In the genomic region with DNA sequence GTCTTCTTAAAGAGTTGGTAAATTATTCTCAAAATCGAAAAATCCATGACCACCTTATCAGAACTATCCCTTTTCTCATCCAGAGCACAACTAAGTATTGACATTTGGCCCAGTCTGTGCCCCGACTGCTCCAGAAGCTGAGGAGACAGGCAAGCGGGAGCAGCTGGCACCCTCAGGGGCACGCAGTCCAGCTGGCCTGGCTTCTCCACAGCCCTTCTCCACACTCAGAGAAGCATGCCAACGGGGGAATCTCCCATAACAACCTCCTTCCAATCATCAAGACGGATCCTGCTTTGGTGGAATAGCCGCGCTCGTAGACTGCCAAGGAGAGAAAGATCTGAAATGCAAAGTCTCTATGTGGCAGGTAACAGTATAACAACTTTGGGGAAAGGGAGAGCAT, we compare ENCODE assay signal across 20 cellular contexts.
A peak's percentile ranks its signal among the peaks of the same experiment; 100 is the strongest.
DNase-seq lines count a peak whose midpoint lies in the region; ATAC-seq, FAIRE-seq and TF ChIP-seq lines count a peak whose summit lies in the region.
"Had no signal": no experiment of that assay in that cellular context is flagged by ENCODE, and none has a peak within 500 bp of the region (broad histone marks: within the 10 kb centered on the region; RNA-seq: fewer than 3 reads in every experiment).

No MANE protein-coding gene starts in this region.

- in situ Hi-C loops in G401 (cut with HindIII; ENCODE audit: low sequenced_read_pairs), result no loop called here

- no peak overlapping the region for H3K4me2 ChIP-seq in astrocyte (ENCODE audit: low read length)
- H3K4me2 ChIP-seq: BLaER1 treated with 17β-estradiol and CSF1 and Interleukin-3, amounts not matched to agents 10 nM and 100 nM had no signal

- H3K4me1 Mint-ChIP-seq in T-helper 1 cell treated with Interleukin-12 subunit alpha and Interleukin-12 subunit beta and Interleukin-4 antibody, amounts not matched to agents 30 μg/mL and 1 μg/mL, for 36 hours (ENCODE audit: low read depth), result peaks cover 39% of the 10 kb centered on the region
- H3K4me1 Mint-ChIP-seq in astrocyte (ENCODE audit: low read depth, unreplicated experiment) (peaks cover 57% of the 10 kb centered on the region), nephron (peaks cover 56% of the 10 kb centered on the region)

- TF ChIP-seq CTCF in astrocyte (IDR thresholded peaks at IDR 0.05; ENCODE audit: insufficient read depth, low read depth, low read length) (no peak), nephron (IDR thresholded peaks at IDR 0.05; ENCODE audit: unreplicated experiment in 3 of 3) (no peak)

- no peaks in the 10 kb centered on the region for H3K9me3 Mint-ChIP-seq in T-helper 1 cell treated with Interleukin-12 subunit alpha and Interleukin-12 subunit beta and Interleukin-4 antibody, amounts not matched to agents 30 μg/mL and 1 μg/mL, for 36 hours
- H3K9me3 Mint-ChIP-seq in astrocyte (ENCODE audit: unreplicated experiment) (no peaks in the 10 kb centered on the region), nephron (no peaks in the 10 kb centered on the region)

- FAIRE-seq in astrocyte (lab: Jason Lieb, UNC) (no peak), H54 (lab: Jason Lieb, UNC) (no peak)

- H3K36me3 Mint-ChIP-seq in T-helper 1 cell treated with Interleukin-12 subunit alpha and Interleukin-12 subunit beta and Interleukin-4 antibody, amounts not matched to agents 30 μg/mL and 1 μg/mL, for 36 hours (ENCODE audit: low read depth), result peaks cover 4% of the 10 kb centered on the region
- peaks cover 46% of the 10 kb centered on the region for H3K36me3 Mint-ChIP-seq in astrocyte (ENCODE audit: low read depth, unreplicated experiment)
- H3K36me3 Mint-ChIP-seq in nephron (ENCODE audit: low read depth), result peaks cover 67% of the 10 kb centered on the region

- H2AFZ ChIP-seq in astrocyte (ENCODE audit: low read depth, low read length), result no peak overlapping the region

- H3K27ac ChIP-seq in astrocyte (ENCODE audit: low read depth, low read length), result peak overlapping the region; percentile 96
- H3K27ac ChIP-seq: ascending aorta; BLaER1 treated with 17β-estradiol and CSF1 and Interleukin-3, amounts not matched to agents 10 nM and 100 nM; colonic mucosa; tibial artery had no signal

- H3K9ac ChIP-seq in astrocyte (ENCODE audit: low read length), result no peak overlapping the region
- H3K9ac ChIP-seq: BLaER1 treated with 17β-estradiol and CSF1 and Interleukin-3, amounts not matched to agents 10 nM and 100 nM had no signal

- H3K4me3 Mint-ChIP-seq in T-helper 1 cell treated with Interleukin-12 subunit alpha and Interleukin-12 subunit beta and Interleukin-4 antibody, amounts not matched to agents 30 μg/mL and 1 μg/mL, for 36 hours, result no peak overlapping the region
- H3K4me3 Mint-ChIP-seq in astrocyte (ENCODE audit: unreplicated experiment) (no peak overlapping the region), nephron (no peak overlapping the region)

- H3K79me2 ChIP-seq in astrocyte (ENCODE audit: insufficient read depth, low read length), result peaks cover 92% of the 10 kb centered on the region

- DNase-seq in T-helper 1 cell (no peak), G401 (ENCODE audit: low spot score) (peak; percentile 74), astrocyte (ENCODE audit: low read depth) (no peak), H54 (ENCODE audit: insufficient read length, low spot score) (no peak)
- DNase-seq in stimulated activated naive CD4-positive, alpha-beta T cell (lab: John Stamatoyannopoulos, UW), result no peak
- DNase-seq: 8988T, colonic mucosa, DMS79, foreskin melanocyte, NCI-H2081, NCI-H510A, SHP77, tibial artery had no signal

- peak overlapping the region; percentile 49 for H3K27ac Mint-ChIP-seq in T-helper 1 cell treated with Interleukin-12 subunit alpha and Interleukin-12 subunit beta and Interleukin-4 antibody, amounts not matched to agents 30 μg/mL and 1 μg/mL, for 36 hours
- peak overlapping the region; percentile 5 for H3K27ac Mint-ChIP-seq in astrocyte (ENCODE audit: unreplicated experiment)
- H3K27ac Mint-ChIP-seq in nephron, result peak overlapping the region in 2 of 3 experiments; percentile 9 to 96

- TF ChIP-seq POLR2A in H54 (IDR thresholded peaks at IDR 0.05; ENCODE audit: low read depth, low read length), result no peak

- H3K36me3 ChIP-seq in astrocyte (ENCODE audit: insufficient read depth, low read length), result peaks cover 56% of the 10 kb centered on the region
- H3K36me3 ChIP-seq: colonic mucosa had no signal

- no peak overlapping the region for H3K4me3 ChIP-seq in astrocyte (ENCODE audit: insufficient read depth, low read depth, low read length)
- H3K4me3 ChIP-seq: ascending aorta; BLaER1 treated with 17β-estradiol and CSF1 and Interleukin-3, amounts not matched to agents 10 nM and 100 nM; colonic mucosa; mucosa of descending colon; skin epidermis; tibial artery had no signal

- H3K27me3 Mint-ChIP-seq in T-helper 1 cell treated with Interleukin-12 subunit alpha and Interleukin-12 subunit beta and Interleukin-4 antibody, amounts not matched to agents 30 μg/mL and 1 μg/mL, for 36 hours (ENCODE audit: low read depth), result peaks cover 5% of the 10 kb centered on the region
- no peaks in the 10 kb centered on the region for H3K27me3 Mint-ChIP-seq in astrocyte (ENCODE audit: low read depth, unreplicated experiment)
- H3K27me3 Mint-ChIP-seq in nephron (ENCODE audit: low read depth), result no peaks in the 10 kb centered on the region

- ATAC-seq in GM18861 (IDR thresholded peaks at IDR 0.05; ENCODE audit: unreplicated experiment), result no peak

- H3K9me3 ChIP-seq in astrocyte (ENCODE audit: insufficient read depth, low read depth, low read length), result no peaks in the 10 kb centered on the region
- H3K9me3 ChIP-seq: ascending aorta; BLaER1 treated with 17β-estradiol and CSF1 and Interleukin-3, amounts not matched to agents 10 nM and 100 nM; colonic mucosa; mucosa of descending colon; tibial artery had no signal

- peaks cover 61% of the 10 kb centered on the region for H3K4me1 ChIP-seq in astrocyte (ENCODE audit: insufficient read depth, low read length)
- H3K4me1 ChIP-seq: colonic mucosa had no signal

- H4K20me1 ChIP-seq in astrocyte (ENCODE audit: insufficient read depth, low read length), result no peaks in the 10 kb centered on the region

- no peaks in the 10 kb centered on the region for H3K27me3 ChIP-seq in astrocyte (ENCODE audit: insufficient read depth, low read length)
- H3K27me3 ChIP-seq: ascending aorta; BLaER1 treated with 17β-estradiol and CSF1 and Interleukin-3, amounts not matched to agents 10 nM and 100 nM; colonic mucosa; tibial artery had no signal
